In genomic region chr7:44891372-44891771, GRCh38 we compare ENCODE assay signal across 14 cellular contexts. TPM values are rescaled to one million over a fixed set of nuclear protein-coding genes. Genes with fewer than 3 reads are reported as not detected.
A peak's percentile ranks its signal among the peaks of the same experiment; 100 is the strongest.
DNase-seq lines count a peak whose midpoint lies in the region; ATAC-seq and TF ChIP-seq lines count a peak whose summit lies in the region.
"Had no signal": no experiment of that assay in that cellular context is flagged by ENCODE, and none has a peak within 500 bp of the region (broad histone marks: within the 10 kb centered on the region; RNA-seq: fewer than 3 reads in every experiment).

No MANE protein-coding gene starts in this region.

- H3K4me3 ChIP-seq in testis: no peak overlapping the region
- H3K4me3 ChIP-seq: dorsolateral prefrontal cortex had no signal

- peak in 8 of 10 experiments; percentile 6 to 32 (median 20) for DNase-seq in CD4-positive, alpha-beta T cell
- DNase-seq in T-helper 17 cell: no peak
- DNase-seq in activated naive CD4-positive, alpha-beta T cell treated with Interleukin-2 at 50 U/mL for 16 hours: peak; percentile 26
- no peak for DNase-seq in natural killer cell treated with Interleukin-12 subunit alpha and Interleukin-12 subunit beta and Interleukin-15 and Interleukin-18, amount 100 ng/mL, for 72 hours (ENCODE audit: low spot score)
- no peak for DNase-seq in testis
- DNase-seq in NCI-H748 treated with DMSO at 0.1 percent for 48 hours (lab: John Stamatoyannopoulos, UW): no peak
- DNase-seq: activated B cell treated with CpG ODN at 0.5 μM for 24 hours, AML-193, mammary epithelial cell, MM.1S, NCI-H2171 treated with DMSO at 0.1 percent for 48 hours had no signal

- intact Hi-C loops in CD4-positive, alpha-beta T cell (cut with DNase I, micrococcal nuclease): no loop called here
- intact Hi-C loops in testis (cut with DNase I; ENCODE audit: low total_unique reads): no loop called here

- no peaks in the 10 kb centered on the region for H3K9me3 Mint-ChIP-seq in CD4-positive, alpha-beta T cell
- H3K9me3 Mint-ChIP-seq in natural killer cell treated with Interleukin-12 subunit alpha and Interleukin-12 subunit beta and Interleukin-15 and Interleukin-18, amount 100 ng/mL, for 72 hours: no peaks in the 10 kb centered on the region
- H3K9me3 Mint-ChIP-seq: activated B cell treated with CpG ODN at 0.5 μM for 24 hours had no signal

- CTCF ChIA-PET in CD4-positive, alpha-beta T cell (lab: Charles Lee): interaction anchor here (1.4 kb wide), 1 partner anchor 9 kb away, joined by 4 read pairs; no protein-coding TSS in a partner anchor

- H3K4me1 Mint-ChIP-seq in CD4-positive, alpha-beta T cell (ENCODE audit: low read depth): peaks cover 21% of the 10 kb centered on the region
- H3K4me1 Mint-ChIP-seq in T-helper 17 cell: peaks cover 21% of the 10 kb centered on the region
- H3K4me1 Mint-ChIP-seq in natural killer cell treated with Interleukin-12 subunit alpha and Interleukin-12 subunit beta and Interleukin-15 and Interleukin-18, amount 100 ng/mL, for 72 hours (ENCODE audit: low read depth in 2 of 2): peaks cover 24 to 46% of the 10 kb centered on the region in 2 donors

- H3K36me3 Mint-ChIP-seq in CD4-positive, alpha-beta T cell (ENCODE audit: low read depth): no peaks in the 10 kb centered on the region
- no peaks in the 10 kb centered on the region for H3K36me3 Mint-ChIP-seq in T-helper 17 cell (ENCODE audit: low read depth)
- no peaks in the 10 kb centered on the region for H3K36me3 Mint-ChIP-seq in natural killer cell treated with Interleukin-12 subunit alpha and Interleukin-12 subunit beta and Interleukin-15 and Interleukin-18, amount 100 ng/mL, for 72 hours

- peak; percentile 91 for ATAC-seq in CD4-positive, alpha-beta T cell (ENCODE audit: poor library complexity)
- ATAC-seq in T-helper 17 cell (peak; percentile 83), GM21786 (IDR thresholded peaks at IDR 0.05; ENCODE audit: unreplicated experiment) (no peak), GM18502 (IDR thresholded peaks at IDR 0.05; ENCODE audit: poor library complexity, unreplicated experiment) (no peak)
- peak; percentile 61 to 85 for ATAC-seq in natural killer cell treated with Interleukin-12 subunit alpha and Interleukin-12 subunit beta and Interleukin-15 and Interleukin-18, amount 100 ng/mL, for 72 hours

- H3K27ac ChIP-seq in CD4-positive, alpha-beta T cell (ENCODE audit: low read depth, low read length): no peak overlapping the region
- H3K27ac ChIP-seq in testis: no peak overlapping the region

- POLR2A ChIA-PET in CD4-positive, alpha-beta T cell (lab: Charles Lee): interaction anchor here (0.6 to 1.6 kb wide), 8 partner anchors 10 to 318 kb away, joined by 3 to 6 read pairs (median 4); partner anchors contain the start of genes DDX56 and OGDH

- H3K4me1 ChIP-seq in testis: no peaks in the 10 kb centered on the region

- H3K27me3 Mint-ChIP-seq in CD4-positive, alpha-beta T cell: no peaks in the 10 kb centered on the region
- no peaks in the 10 kb centered on the region for H3K27me3 Mint-ChIP-seq in T-helper 17 cell
- no peaks in the 10 kb centered on the region for H3K27me3 Mint-ChIP-seq in natural killer cell treated with Interleukin-12 subunit alpha and Interleukin-12 subunit beta and Interleukin-15 and Interleukin-18, amount 100 ng/mL, for 72 hours
- H3K27me3 Mint-ChIP-seq: activated B cell treated with CpG ODN at 0.5 μM for 24 hours had no signal

- no peak for TF ChIP-seq CTCF in CD4-positive, alpha-beta T cell (IDR thresholded peaks at IDR 0.05)
- TF ChIP-seq CTCF in testis (IDR thresholded peaks at IDR 0.05): no peak

- no peaks in the 10 kb centered on the region for H3K36me3 ChIP-seq in testis (ENCODE audit: low read depth, missing control alignments)

- H3K4me3 Mint-ChIP-seq in CD4-positive, alpha-beta T cell: peak overlapping the region; percentile 11
- H3K4me3 Mint-ChIP-seq in T-helper 17 cell: peak overlapping the region; percentile 73
- H3K4me3 Mint-ChIP-seq in natural killer cell treated with Interleukin-12 subunit alpha and Interleukin-12 subunit beta and Interleukin-15 and Interleukin-18, amount 100 ng/mL, for 72 hours: peak overlapping the region; percentile 78
- H3K4me3 Mint-ChIP-seq: activated B cell treated with CpG ODN at 0.5 μM for 24 hours had no signal

- no peak for TF ChIP-seq POLR2A in testis (IDR thresholded peaks at IDR 0.05)

- H3K27ac Mint-ChIP-seq in CD4-positive, alpha-beta T cell: peak overlapping the region; percentile 87
- peak overlapping the region; percentile 97 for H3K27ac Mint-ChIP-seq in T-helper 17 cell
- H3K27ac Mint-ChIP-seq in natural killer cell treated with Interleukin-12 subunit alpha and Interleukin-12 subunit beta and Interleukin-15 and Interleukin-18, amount 100 ng/mL, for 72 hours: peak overlapping the region; percentile 95
- H3K27ac Mint-ChIP-seq: activated B cell treated with CpG ODN at 0.5 μM for 24 hours had no signal

- 57 to 70% methylated on average over 2 of the region's 2 CpGs for WGBS in testis, 2 donors

- H3K9me3 ChIP-seq in CD4-positive, alpha-beta T cell (ENCODE audit: control insufficient read depth, low read length): no peaks in the 10 kb centered on the region
- no peaks in the 10 kb centered on the region for H3K9me3 ChIP-seq in T-helper 17 cell (ENCODE audit: control insufficient read depth, low read length, poor library complexity, severe bottlenecking)
- no peaks in the 10 kb centered on the region for H3K9me3 ChIP-seq in testis

- H3K27me3 ChIP-seq in CD4-positive, alpha-beta T cell (ENCODE audit: control insufficient read depth, insufficient read depth, low read length): no peaks in the 10 kb centered on the region
- H3K27me3 ChIP-seq in testis: no peaks in the 10 kb centered on the region
- H3K27me3 ChIP-seq: dorsolateral prefrontal cortex had no signal

RNA-seq across cellular contexts. Expression of gene PURB, which starts 6.0 kb away (rescaled TPM):
- total RNA-seq in CD4-positive, alpha-beta T cell: 10 to 100 TPM; 17.0 to 17.4 TPM
- total RNA-seq in T-helper 17 cell (10 to 100 TPM; 21.4 to 27.6 TPM), testis (10 to 100 TPM; 22.4 to 23.9 TPM)
- 10 to 100 TPM; 39.1 to 41.8 TPM for total RNA-seq in natural killer cell treated with Interleukin-12 subunit alpha and Interleukin-12 subunit beta and Interleukin-15 and Interleukin-18, amount 100 ng/mL, for 72 hours
- 14.7 TPM for polyA plus RNA-seq in testis (ENCODE audit: insufficient read depth, low read depth, low replicate concordance)

RNA-seq across cellular contexts. Expression of gene H2AZ2, which starts 43.5 kb away (rescaled TPM):
- total RNA-seq in CD4-positive, alpha-beta T cell: 100 to 1,000 TPM; 145 to 156 TPM
- total RNA-seq in T-helper 17 cell (100 to 1,000 TPM; 173 to 185 TPM), testis (100 to 1,000 TPM in 1 of 2 donors, 10 to 100 TPM in 1; 77.2 to 103 TPM)
- total RNA-seq in natural killer cell treated with Interleukin-12 subunit alpha and Interleukin-12 subunit beta and Interleukin-15 and Interleukin-18, amount 100 ng/mL, for 72 hours: 100 to 1,000 TPM; 193 to 208 TPM
- polyA plus RNA-seq in testis (ENCODE audit: insufficient read depth, low read depth, low replicate concordance): 154 TPM

Comparison
In these comparisons a context has a peak if more than half of its experiments do, and no peak if none do; other contexts are left out.
1. ATAC-seq: peak in CD4-positive, alpha-beta T cell (single experiment), T-helper 17 cell (single experiment) and natural killer cell treated with Interleukin-12 subunit alpha and Interleukin-12 subunit beta and Interleukin-15 and Interleukin-18, amount 100 ng/mL, for 72 hours (2 of 2); none in GM21786 (single experiment) and GM18502 (single experiment).
2. DNase-seq: peak in CD4-positive, alpha-beta T cell (8 of 10) and activated naive CD4-positive, alpha-beta T cell treated with Interleukin-2 at 50 U/mL for 16 hours (single experiment); none in T-helper 17 cell (0 of 3), natural killer cell treated with Interleukin-12 subunit alpha and Interleukin-12 subunit beta and Interleukin-15 and Interleukin-18, amount 100 ng/mL, for 72 hours (single experiment), testis (single experiment) and NCI-H748 treated with DMSO at 0.1 percent for 48 hours (single experiment).
3. H3K4me3 Mint-ChIP-seq: peak in every context shown above with its lines; median percentile 78 in natural killer cell treated with Interleukin-12 subunit alpha and Interleukin-12 subunit beta and Interleukin-15 and Interleukin-18, amount 100 ng/mL, for 72 hours; 73 in T-helper 17 cell; 11 in CD4-positive, alpha-beta T cell.
4. Peak in every context shown above with its lines, with median percentiles within 50 percentile points of each other: H3K27ac Mint-ChIP-seq.